Comparison of ENCODE assay signal across 8 cellular contexts in genomic region chr1:22018583-22019559, GRCh38.
DNase-seq lines count a peak whose midpoint lies in the region; ATAC-seq and TF ChIP-seq lines count a peak whose summit lies in the region.

No MANE protein-coding gene starts in this region.

- TF ChIP-seq CTCF in GM12864 (IDR thresholded peaks at IDR 0.05; ENCODE audit: low read depth, low read length, missing control alignments): peak; percentile 36

- H3K4me3 ChIP-seq in GM12864 (ENCODE audit: low read depth, low read length): no peak overlapping the region

- ATAC-seq in HG03565 (IDR thresholded peaks at IDR 0.05; ENCODE audit: unreplicated experiment) (peak; percentile 68), GM21528 (IDR thresholded peaks at IDR 0.05; ENCODE audit: low FRiP score, unreplicated experiment) (no peak)

- DNase-seq in GM12864 (ENCODE audit: low read depth): peak; percentile 49
- DNase-seq in T-helper 2 cell: peak in 4 of 5 experiments; percentile 40 to 93 (median 54)
- peak; percentile 95 for DNase-seq in amniotic epithelial cell (ENCODE audit: low read depth)
- peak; percentile 20 for DNase-seq in left kidney (ENCODE audit: low read depth, low spot score)
- peak; percentile 24 to 25 for DNase-seq in stimulated activated CD8-positive, alpha-beta memory T cell treated with anti-CD3 and anti-CD28 coated beads, Interleukin-7, amount 100 ng/mL, for 1 hour (ENCODE audit: low read depth in 2 of 2)
- DNase-seq in NCI-H774 (lab: John Stamatoyannopoulos, UW): no peak
